Comparison of ENCODE assay signal across 8 cellular contexts in the genomic region with DNA sequence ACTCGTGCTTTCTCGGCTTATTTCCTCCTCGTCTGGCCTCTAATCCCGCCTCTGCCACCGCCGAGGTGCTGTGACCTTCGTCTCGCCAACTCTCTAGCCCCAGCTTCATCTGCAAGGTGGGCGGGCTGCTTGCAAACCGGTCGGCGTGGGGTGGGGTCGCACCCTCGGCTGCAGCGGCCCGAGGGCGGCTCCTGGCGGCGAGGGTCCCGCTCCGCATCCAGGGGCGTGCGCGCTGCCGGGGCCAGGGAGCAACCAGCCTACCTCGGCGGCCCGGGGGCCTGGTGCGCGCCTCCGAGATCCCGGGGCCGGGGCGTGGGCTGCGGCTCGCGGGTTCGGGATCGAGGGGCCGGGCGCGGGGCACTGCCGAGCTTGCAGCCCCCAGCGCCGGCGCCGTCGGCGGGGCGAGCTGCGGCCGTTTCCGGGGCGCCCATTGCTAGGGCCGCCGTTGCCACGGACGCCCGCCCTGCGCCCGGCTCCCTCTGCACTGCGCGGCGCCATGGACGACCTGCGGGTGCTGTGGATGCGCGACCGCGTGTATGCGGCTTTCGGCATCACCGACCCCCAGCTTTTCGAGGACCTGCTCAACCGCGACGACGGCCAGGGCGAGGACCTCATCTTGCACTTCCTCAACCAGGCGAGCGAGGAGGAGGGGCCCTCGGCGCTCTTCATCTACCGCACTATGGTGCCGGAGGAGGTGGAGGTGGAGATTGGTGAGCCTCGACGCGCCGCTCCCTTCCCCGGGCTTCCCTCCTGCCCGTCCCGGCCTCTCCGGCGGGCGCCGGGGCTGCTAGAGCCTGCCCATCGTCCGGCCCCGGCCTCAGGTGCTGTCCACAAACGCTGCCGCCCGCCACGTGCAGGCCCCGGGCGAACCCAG. TPM values are rescaled to one million over a fixed set of nuclear protein-coding genes. Genes with fewer than 3 reads are reported as not detected.
DNase-seq lines count a peak whose midpoint lies in the region; ATAC-seq and TF ChIP-seq lines count a peak whose summit lies in the region.

DNAH10 (plus strand) TSS at position 461 of the 874 bp plus-strand sequence; CDS start at position 497, 36 bp downstream.

- TF ChIP-seq POLR2A in body of pancreas (IDR thresholded peaks at IDR 0.05): no peak

- H3K27me3 ChIP-seq in RWPE2 (ENCODE audit: insufficient read depth, poor library complexity, severe bottlenecking) (peaks cover 9% of the 10 kb centered on the region), body of pancreas (peaks cover 0 to 4% of the 10 kb centered on the region in 2 donors), left lung (peaks cover 0 to 29% of the 10 kb centered on the region in 2 donors)

- H3K9me3 ChIP-seq in RWPE2 (ENCODE audit: severe bottlenecking): no peaks in the 10 kb centered on the region
- H3K9me3 ChIP-seq in body of pancreas: no peaks in the 10 kb centered on the region
- no peaks in the 10 kb centered on the region for H3K9me3 ChIP-seq in left lung

- 0 out of 2 replicates have a peak, but pooled peaks cover 5% of the 10 kb centered on the region for H3K36me3 ChIP-seq in RWPE2 (ENCODE audit: low read depth)
- no peaks in the 10 kb centered on the region for H3K36me3 ChIP-seq in body of pancreas (replicated peaks in 1 of 2; ENCODE audit: insufficient read depth in 1 of 2, low read depth in 2 of 2)
- peaks cover 0 to 24% of the 10 kb centered on the region in 2 donors for H3K36me3 ChIP-seq in left lung

- TF ChIP-seq CTCF in RWPE2 (IDR thresholded peaks at IDR 0.05; ENCODE audit: poor library complexity, severe bottlenecking) (peak; percentile 59), body of pancreas (IDR thresholded peaks at IDR 0.05) (no peak), left lung (IDR thresholded peaks at IDR 0.05) (no peak)

- H3K4me3 ChIP-seq in RWPE2 (ENCODE audit: severe bottlenecking) (peak within 1 kb of the TSS; percentile 47), body of pancreas (peak within 1 kb of the TSS in 1 of 2 donors; percentile 25), left lung (peak within 1 kb of the TSS; percentile 27 to 47)

- peak; percentile 63 for ATAC-seq in HG03045 (IDR thresholded peaks at IDR 0.05; ENCODE audit: unreplicated experiment)
- peak; percentile 80 for ATAC-seq in RWPE2 (ENCODE audit: low read depth)
- ATAC-seq in body of pancreas: peak; percentile 53
- peak; percentile 70 for ATAC-seq in left lung

- WGBS in body of pancreas, 2 donors: 2 to 11% methylated on average over 10 to 92 of the region's 105 CpGs

- intact Hi-C loops in body of pancreas (cut with DNase I): no loop called here
- intact Hi-C loops in left lung (cut with DNase I): no loop called here

- H3K4me1 ChIP-seq in RWPE2 (ENCODE audit: insufficient read depth, poor library complexity, severe bottlenecking) (no peaks in the 10 kb centered on the region), body of pancreas (peaks cover 14% of the 10 kb centered on the region), left lung (peaks cover 0 to 16% of the 10 kb centered on the region in 2 donors)

- no peak within 1 kb of the TSS for H3K27ac ChIP-seq in RWPE2 (ENCODE audit: poor library complexity, severe bottlenecking)
- H3K27ac ChIP-seq in body of pancreas: no peak within 1 kb of the TSS
- no peak within 1 kb of the TSS for H3K27ac ChIP-seq in left lung

- DNase-seq in NCI-H2196 (lab: John Stamatoyannopoulos, UW; ENCODE audit: unreplicated experiment) (peak; percentile 46), NCI-H2196 treated with DMSO at 0.1 percent for 48 hours (lab: John Stamatoyannopoulos, UW; ENCODE audit: unreplicated experiment) (no peak), RWPE2 (ENCODE audit: low spot score) (no peak), body of pancreas (peak in 2 of 4 donors; percentile 12 to 13), left lung (peak; percentile 39 to 85), amygdala (lab: John Stamatoyannopoulos, UW) (no peak)
- DNase-seq in stimulated activated CD8-positive, alpha-beta memory T cell treated with anti-CD3 and anti-CD28 coated beads, Interleukin-2, amount 100 ng/mL, for 48 hours (ENCODE audit: low read depth in 2 of 2): peak; percentile 30 to 45

RNA-seq across cellular contexts. Expression of gene DNAH10, which starts in this region (rescaled TPM):
- under 1 TPM in 1 of 2 donors, not detected in 1; 0.26 TPM for total RNA-seq in body of pancreas
- 1 to 10 TPM in 1 of 2 donors, under 1 TPM in 1; 0.79 to 4.0 TPM for total RNA-seq in left lung

Comparison
In these comparisons a context has a peak if more than half of its experiments do, and no peak if none do; other contexts are left out.
1. DNase-seq: peak in NCI-H2196 (single experiment), left lung (2 of 2) and stimulated activated CD8-positive, alpha-beta memory T cell treated with anti-CD3 and anti-CD28 coated beads, Interleukin-2, amount 100 ng/mL, for 48 hours (2 of 2); none in NCI-H2196 treated with DMSO at 0.1 percent for 48 hours (single experiment), RWPE2 (single experiment) and amygdala (0 of 56).
2. Peak in ATAC-seq in body of pancreas; RNA of the gene not detected or under 1 TPM.
3. Peak in every context shown above with its lines, with median percentiles within 50 percentile points of each other: ATAC-seq.